Comparison of ENCODE assay signal across 11 cellular contexts in the genomic region with DNA sequence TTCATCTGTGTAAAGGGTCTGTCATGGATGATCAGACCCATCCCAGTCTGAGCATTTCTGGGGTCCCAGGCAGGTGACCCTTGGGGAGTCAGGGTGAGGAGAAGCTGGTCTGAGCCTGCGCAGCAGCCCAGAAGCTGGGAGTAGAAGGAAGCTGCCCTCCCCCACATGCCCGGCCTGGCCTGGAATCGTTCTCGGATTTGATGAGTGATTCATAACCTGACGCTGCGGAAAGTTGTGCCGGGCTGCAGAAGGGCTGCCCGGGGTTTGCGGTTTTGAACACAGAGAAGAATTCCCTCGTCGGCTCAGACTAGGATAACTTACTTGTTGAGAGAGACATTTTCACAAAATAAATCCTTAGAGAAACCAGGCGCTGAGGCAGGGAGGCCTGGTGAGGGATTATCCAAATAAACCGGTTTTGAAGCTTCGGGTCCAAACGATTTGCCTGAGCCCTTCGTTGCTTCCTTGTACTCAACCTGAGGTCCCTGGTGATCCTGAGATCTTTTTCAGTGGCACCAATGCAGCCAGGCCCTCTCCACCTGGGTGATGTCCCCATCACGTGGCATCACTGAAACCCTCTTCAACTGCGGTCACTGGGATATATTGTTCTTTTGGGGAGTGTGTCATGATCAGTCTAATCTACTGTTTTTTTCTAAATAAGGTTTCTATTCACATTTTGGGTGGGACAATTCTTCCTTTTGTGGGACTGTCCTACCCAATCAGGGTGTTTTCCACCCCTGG. TPM values are rescaled to one million over a fixed set of nuclear protein-coding genes. Genes with fewer than 3 reads are reported as not detected.
DNase-seq lines count a peak whose midpoint lies in the region; ATAC-seq and TF ChIP-seq lines count a peak whose summit lies in the region.
"Had no signal": no experiment of that assay in that cellular context is flagged by ENCODE, and none has a peak within 500 bp of the region (broad histone marks: within the 10 kb centered on the region; RNA-seq: fewer than 3 reads in every experiment).

No MANE protein-coding gene starts in this region.

- TF ChIP-seq POLR2A in esophagus muscularis mucosa (IDR thresholded peaks at IDR 0.05; ENCODE audit: low read depth): no peak

- H3K27ac Mint-ChIP-seq in nephron progenitor cell: no peak overlapping the region

- no peak for TF ChIP-seq EP300 in esophagus muscularis mucosa (IDR thresholded peaks at IDR 0.05)

- TF ChIP-seq CTCF in AG04450 (IDR thresholded peaks at IDR 0.05; ENCODE audit: low read depth, low read length) (no peak), choroid plexus epithelial cell (conservative IDR thresholded peaks at IDR 0.05; ENCODE audit: low read depth, low read length) (no peak), nephron progenitor cell (IDR thresholded peaks at IDR 0.05) (no peak), esophagus muscularis mucosa (IDR thresholded peaks at IDR 0.05) (no peak)

- intact Hi-C loops in esophagus muscularis mucosa (cut with DNase I): no loop called here

- DNase-seq in AG04450 (ENCODE audit: low read depth, low spot score): peak; percentile 74
- peak; percentile 82 for DNase-seq in M059J (ENCODE audit: low read depth)
- DNase-seq in choroid plexus epithelial cell (ENCODE audit: low read depth): peak; percentile 84
- peak; percentile 37 for DNase-seq in nephron progenitor cell
- no peak for DNase-seq in LoVo (ENCODE audit: low spot score)
- no peak for DNase-seq in DMS153 treated with DMSO at 0.1 percent for 48 hours (lab: John Stamatoyannopoulos, UW; ENCODE audit: unreplicated experiment)
- DNase-seq in esophagus muscularis mucosa (ENCODE audit: extremely low spot score): no peak
- DNase-seq: NCI-H510A treated with DMSO at 0.1 percent for 48 hours, T-helper 17 cell had no signal

- H3K9me3 Mint-ChIP-seq in nephron progenitor cell: no peaks in the 10 kb centered on the region

- H3K36me3 ChIP-seq in esophagus muscularis mucosa: no peaks in the 10 kb centered on the region

- WGBS in esophagus muscularis mucosa: 88% methylated on average over 18 of the region's 18 CpGs

- H3K27me3 Mint-ChIP-seq in nephron progenitor cell (ENCODE audit: low read depth, poor library complexity): peaks cover 33% of the 10 kb centered on the region

- H3K4me3 Mint-ChIP-seq in nephron progenitor cell: peak overlapping the region; percentile 44
- H3K4me3 Mint-ChIP-seq: CD14-positive monocyte, T-helper 17 cell had no signal

- peak overlapping the region; percentile 86 for H3K27ac ChIP-seq in AG04450 (ENCODE audit: low read depth, low read length)
- H3K27ac ChIP-seq in esophagus muscularis mucosa (replicated peaks in 1 of 4): no peak overlapping the region

- POLR2A ChIA-PET in AG04450 (lab: Yijun Ruan, JAX): interaction anchor here (0.6 to 2.1 kb wide), 4 partner anchors 10 to 49 kb away, joined by 3 to 8 read pairs (median 4); no protein-coding TSS in a partner anchor

- no peak for ATAC-seq in HG03108 (IDR thresholded peaks at IDR 0.05; ENCODE audit: unreplicated experiment)
- ATAC-seq: T-helper 17 cell had no signal

- H3K27me3 ChIP-seq in AG04450 (ENCODE audit: control insufficient read depth, insufficient read depth, low read length) (no peaks in the 10 kb centered on the region), esophagus muscularis mucosa (peaks cover 0 to 25% (median 2%) of the 10 kb centered on the region in 4 donors)

- no peaks in the 10 kb centered on the region for H3K4me1 ChIP-seq in esophagus muscularis mucosa

- no peaks in the 10 kb centered on the region for H3K9me3 ChIP-seq in AG04450 (ENCODE audit: control insufficient read depth, insufficient read depth, low read length)
- no peaks in the 10 kb centered on the region for H3K9me3 ChIP-seq in esophagus muscularis mucosa

- 0 out of 2 replicates have a peak overlapping the region, but pooled peaks have one; percentile 7 for H3K4me3 ChIP-seq in AG04450 (ENCODE audit: low read depth, low read length)
- no peak overlapping the region for H3K4me3 ChIP-seq in choroid plexus epithelial cell (ENCODE audit: low read depth, low read length)
- no peak overlapping the region for H3K4me3 ChIP-seq in esophagus muscularis mucosa

- CTCF ChIA-PET in AG04450 (lab: Charles Lee): interaction anchor here (1.1 to 1.5 kb wide), 2 partner anchors 10 to 35 kb away, joined by 5 to 6 read pairs; no protein-coding TSS in a partner anchor

- H3K36me3 Mint-ChIP-seq in nephron progenitor cell (ENCODE audit: low read depth): no peaks in the 10 kb centered on the region

- H3K4me1 Mint-ChIP-seq in nephron progenitor cell: peaks cover 47% of the 10 kb centered on the region
- H3K4me1 Mint-ChIP-seq: T-helper 17 cell had no signal

RNA-seq across cellular contexts. Expression of gene EPHB2, which starts 29.2 kb away (rescaled TPM):
- 30.9 and 41.7 TPM in 2 replicates for polyA plus RNA-seq in AG04450 (2011; rRNA removed)
- 90.5 and 127 TPM in 2 replicates for polyA minus RNA-seq in AG04450 (2011; rRNA and poly(A)+ RNA removed)
- total RNA-seq in M059J (2014; rRNA removed; shearing (Covaris generic)): 23.0 and 26.7 TPM in 2 replicates
- 1 to 10 TPM; 1.5 to 3.3 (median 1.9) TPM for total RNA-seq in esophagus muscularis mucosa

Comparison
In these comparisons a context has a peak if more than half of its experiments do, and no peak if none do; other contexts are left out.
1. DNase-seq: peak in AG04450 (single experiment), M059J (single experiment), choroid plexus epithelial cell (single experiment) and nephron progenitor cell (single experiment); none in LoVo (single experiment), DMS153 treated with DMSO at 0.1 percent for 48 hours (single experiment) and esophagus muscularis mucosa (single experiment).